ENCODE assay signal across 9 cellular contexts in genomic region chr7:47536705-47537611, GRCh38. TPM values are rescaled to one million over a fixed set of nuclear protein-coding genes. Genes with fewer than 3 reads are reported as not detected.
DNase-seq lines count a peak whose midpoint lies in the region; ATAC-seq and TF ChIP-seq lines count a peak whose summit lies in the region.
"Had no signal": no experiment of that assay in that cellular context is flagged by ENCODE, and none has a peak within 500 bp of the region (broad histone marks: within the 10 kb centered on the region; RNA-seq: fewer than 3 reads in every experiment).

No MANE protein-coding gene starts in this region.

- H3K36me3 Mint-ChIP-seq in glutamatergic neuron (ENCODE audit: unreplicated experiment), result peaks cover 5% of the 10 kb centered on the region

- H3K27ac Mint-ChIP-seq in glutamatergic neuron (ENCODE audit: unreplicated experiment), result no peak overlapping the region

- intact Hi-C loops in ovary (cut with DNase I), result loop anchor here in 1 of 4 donors (5.0 kb wide), 1 partner anchor 35 kb away; no protein-coding TSS in a partner anchor

- TF ChIP-seq CTCF in BE2C (IDR thresholded peaks at IDR 0.05; ENCODE audit: low read depth, low read length), result no peak
- no peak for TF ChIP-seq CTCF in glutamatergic neuron (IDR thresholded peaks at IDR 0.05; ENCODE audit: partially characterized antibody, unreplicated experiment)
- TF ChIP-seq CTCF in ovary (IDR thresholded peaks at IDR 0.05), result no peak

- no peaks in the 10 kb centered on the region for H3K9me3 ChIP-seq in BE2C
- H3K9me3 ChIP-seq in SK-N-MC (ENCODE audit: low read depth, low read length), result no peaks in the 10 kb centered on the region
- H3K9me3 ChIP-seq in ovary, result no peaks in the 10 kb centered on the region

- ATAC-seq in HG02884 (IDR thresholded peaks at IDR 0.05; ENCODE audit: unreplicated experiment), result no peak
- ATAC-seq: GM12878 had no signal

- H3K27ac ChIP-seq in SK-N-MC, result no peak overlapping the region
- H3K27ac ChIP-seq in ovary, result no peak overlapping the region

- H3K9me3 Mint-ChIP-seq in glutamatergic neuron (ENCODE audit: unreplicated experiment), result peaks cover 6% of the 10 kb centered on the region

- H3K4me1 Mint-ChIP-seq in glutamatergic neuron (ENCODE audit: low read depth, unreplicated experiment), result peaks cover 21% of the 10 kb centered on the region

- H3K4me3 ChIP-seq in BE2C (ENCODE audit: low read depth, low read length), result peak overlapping the region; percentile 38
- peak overlapping the region; percentile 76 for H3K4me3 ChIP-seq in SK-N-MC
- peak overlapping the region; percentile 67 for H3K4me3 ChIP-seq in ovary
- H3K4me3 ChIP-seq: GM12878 had no signal

- peak overlapping the region; percentile 75 for H3K4me3 Mint-ChIP-seq in glutamatergic neuron (ENCODE audit: unreplicated experiment)

- H3K36me3 ChIP-seq in BE2C (no peaks in the 10 kb centered on the region), SK-N-MC (ENCODE audit: insufficient read depth, low read length) (no peaks in the 10 kb centered on the region), ovary (no peaks in the 10 kb centered on the region)

- no peak for TF ChIP-seq EP300 in ovary (IDR thresholded peaks at IDR 0.05)

- 17 to 28% (median 22%) methylated on average over 87 to 94 of the region's 94 CpGs for WGBS in ovary, 3 donors

- no peaks in the 10 kb centered on the region for H3K4me1 ChIP-seq in BE2C
- peaks cover 24% of the 10 kb centered on the region for H3K4me1 ChIP-seq in ovary (ENCODE audit: insufficient read depth)

- peak overlapping the region; percentile 37 for H3K9ac ChIP-seq in SK-N-MC (ENCODE audit: insufficient read length)

- no peak for TF ChIP-seq POLR2A in ovary (IDR thresholded peaks at IDR 0.05)

- peaks cover 29% of the 10 kb centered on the region for H3K27me3 Mint-ChIP-seq in glutamatergic neuron (ENCODE audit: unreplicated experiment)

- peaks cover 11% of the 10 kb centered on the region for H3K27me3 ChIP-seq in BE2C
- H3K27me3 ChIP-seq in ovary, result no peaks in the 10 kb centered on the region

- peak; percentile 26 for DNase-seq in BE2C
- no peak for DNase-seq in SK-N-MC (ENCODE audit: low read depth, low spot score)
- peak; percentile 39 for DNase-seq in glutamatergic neuron
- peak; percentile 65 to 80 (median 73) for DNase-seq in ovary
- DNase-seq in GM19240 (ENCODE audit: insufficient read length, low spot score), result no peak
- DNase-seq in NK-92 (lab: John Stamatoyannopoulos, UW; ENCODE audit: unreplicated experiment), result no peak
- DNase-seq in globus pallidus (ENCODE audit: low spot score), result no peak

RNA-seq across cellular contexts. Expression of gene TNS3, which starts 45.0 kb away (rescaled TPM):
- 1.2 TPM for polyA plus RNA-seq in BE2C (2012; ENCODE audit: insufficient read depth, insufficient read length, low read depth)
- total RNA-seq in glutamatergic neuron (ENCODE audit: unreplicated experiment), result 3.8 TPM
- total RNA-seq in ovary, result 100 to 1,000 TPM in 3 of 7 donors, 10 to 100 TPM in 4; 46.1 to 137 (median 96.3) TPM
- 10 to 100 TPM; 36.6 to 91.3 TPM for polyA plus RNA-seq in ovary

Comparison
In these comparisons a context has a peak if more than half of its experiments do, and no peak if none do; other contexts are left out.
1. DNase-seq: peak in BE2C (single experiment), glutamatergic neuron (single experiment) and ovary (5 of 5); none in SK-N-MC (single experiment), GM19240 (single experiment), NK-92 (single experiment) and globus pallidus (single experiment).
2. Peak in every context shown above with its lines, with median percentiles within 50 percentile points of each other: H3K4me3 ChIP-seq.